In genomic region chr12:66590276-66590675, GRCh38 we compare ENCODE assay signal across 32 cellular contexts.
"Had no signal": no experiment of that assay in that cellular context is flagged by ENCODE, and none has a peak within 500 bp of the region (broad histone marks: within the 10 kb centered on the region; RNA-seq: fewer than 3 reads in every experiment).

No MANE protein-coding gene starts in this region.

- H3K27me3 ChIP-seq: ascending aorta, cardiac muscle cell, colonic mucosa, SJCRH30 had no signal

- H3K27ac ChIP-seq: ascending aorta, cardiac muscle cell, colonic mucosa, KMS-11, SJCRH30, SK-N-MC, WERI-Rb-1 had no signal

- H3K4me2 ChIP-seq: KMS-11 had no signal

- H3K36me3 ChIP-seq: ascending aorta, cardiac muscle cell, colonic mucosa, SJCRH30, WERI-Rb-1 had no signal

- H3K4me1 ChIP-seq: ascending aorta, colonic mucosa, SJCRH30 had no signal

- H3K4me1 Mint-ChIP-seq: activated naive CD4-positive, alpha-beta T cell treated with anti-CD3 and anti-CD28 coated beads, Interleukin-2, amount 50 U/mL, for 24 hours; activated naive CD8-positive, alpha-beta T cell treated with anti-CD3 and anti-CD28 coated beads, Interleukin-2, amount 10 ng/mL, durations not matched to agents 7 days and 5 days; central memory CD8-positive, alpha-beta T cell had no signal

- ATAC-seq: activated CD8-positive, alpha-beta T cell treated with anti-CD3 and anti-CD28 coated beads for 36 hours had no signal

- DNase-seq: activated CD4-positive, alpha-beta T cell treated with anti-CD3 and anti-CD28 coated beads for 1 hour; activated CD4-positive, alpha-beta T cell treated with anti-CD3 and anti-CD28 coated beads for 48 hours; activated CD4-positive, CD25-positive, alpha-beta regulatory T cell; activated CD8-positive, alpha-beta T cell treated with anti-CD3 and anti-CD28 coated beads for 36 hours; activated gamma-delta T cell; activated naive CD4-positive, alpha-beta T cell treated with Interleukin-2 at 50 U/mL for 16 hours; activated naive CD8-positive, alpha-beta T cell treated with anti-CD3 and anti-CD28 coated beads, Interleukin-2, amount 10 ng/mL, durations not matched to agents 7 days and 5 days; activated T-cell treated with anti-CD3 and anti-CD28 coated beads, Interleukin-2, amount 50 U/mL, for 24 hours; amygdala; colonic mucosa; MM.1S; MV-4-11; NCI-H1092; NCI-H1436 treated with DMSO at 0.1 percent for 48 hours; NCI-H1694 treated with DMSO at 0.1 percent for 48 hours; NCI-H2171; NCI-H510A; NCI-H526; NCI-H82; NK-92 treated with Interleukin-12 subunit alpha and Interleukin-12 subunit beta, amount 100 ng/mL, for 24 hours; OCI-M1; SHP77; SJCRH30; T1000; WERI-Rb-1 had no signal

- H3K4me3 ChIP-seq: ascending aorta, cardiac muscle cell, colonic mucosa, SJCRH30, SK-N-MC had no signal

- H3K9me3 ChIP-seq: ascending aorta, colonic mucosa, SJCRH30 had no signal

- H3K36me3 Mint-ChIP-seq: activated naive CD4-positive, alpha-beta T cell treated with anti-CD3 and anti-CD28 coated beads, Interleukin-2, amount 50 U/mL, for 24 hours; activated naive CD8-positive, alpha-beta T cell treated with anti-CD3 and anti-CD28 coated beads, Interleukin-2, amount 10 ng/mL, durations not matched to agents 7 days and 5 days had no signal

- H3K27me3 Mint-ChIP-seq: activated CD8-positive, alpha-beta T cell treated with anti-CD3 and anti-CD28 coated beads for 36 hours; activated naive CD4-positive, alpha-beta T cell treated with anti-CD3 and anti-CD28 coated beads, Interleukin-2, amount 50 U/mL, for 24 hours; activated naive CD8-positive, alpha-beta T cell treated with anti-CD3 and anti-CD28 coated beads, Interleukin-2, amount 10 ng/mL, durations not matched to agents 7 days and 5 days had no signal

- H3K27ac Mint-ChIP-seq: activated CD8-positive, alpha-beta T cell treated with anti-CD3 and anti-CD28 coated beads for 36 hours; activated naive CD4-positive, alpha-beta T cell treated with anti-CD3 and anti-CD28 coated beads, Interleukin-2, amount 50 U/mL, for 24 hours; activated naive CD8-positive, alpha-beta T cell treated with anti-CD3 and anti-CD28 coated beads, Interleukin-2, amount 10 ng/mL, durations not matched to agents 7 days and 5 days; activated T-cell treated with anti-CD3 and anti-CD28 coated beads, Interleukin-2, amount 50 U/mL, for 24 hours; activated T-helper 2 cell treated with anti-CD3 and anti-CD28 coated beads, Interferon-gamma antibody, Interleukin-2, Interleukin-4, amounts not matched to agents 10 μg/mL and 5 μg/mL and 100 μg/mL, durations not matched to agents 14 hours and 24 hours and 36 hours had no signal

- H3K4me3 Mint-ChIP-seq: activated CD8-positive, alpha-beta T cell treated with anti-CD3 and anti-CD28 coated beads for 36 hours; activated naive CD4-positive, alpha-beta T cell treated with anti-CD3 and anti-CD28 coated beads, Interleukin-2, amount 50 U/mL, for 24 hours; activated naive CD8-positive, alpha-beta T cell treated with anti-CD3 and anti-CD28 coated beads, Interleukin-2, amount 10 ng/mL, durations not matched to agents 7 days and 5 days; activated T-cell treated with anti-CD3 and anti-CD28 coated beads, Interleukin-2, amount 50 U/mL, for 24 hours; central memory CD8-positive, alpha-beta T cell had no signal

- H3K9me3 Mint-ChIP-seq: activated CD8-positive, alpha-beta T cell treated with anti-CD3 and anti-CD28 coated beads for 36 hours; activated naive CD4-positive, alpha-beta T cell treated with anti-CD3 and anti-CD28 coated beads, Interleukin-2, amount 50 U/mL, for 24 hours; activated naive CD8-positive, alpha-beta T cell treated with anti-CD3 and anti-CD28 coated beads, Interleukin-2, amount 10 ng/mL, durations not matched to agents 7 days and 5 days; activated T-cell treated with anti-CD3 and anti-CD28 coated beads, Interleukin-2, amount 50 U/mL, for 24 hours; activated T-helper 2 cell treated with anti-CD3 and anti-CD28 coated beads, Interferon-gamma antibody, Interleukin-2, Interleukin-4, amounts not matched to agents 10 μg/mL and 5 μg/mL and 100 μg/mL, durations not matched to agents 14 hours and 24 hours and 36 hours; central memory CD8-positive, alpha-beta T cell had no signal
